Comparison of ENCODE assay signal across 15 cellular contexts in genomic region chr1:109208847-109209463, GRCh38. TPM values are rescaled to one million over a fixed set of nuclear protein-coding genes. Genes with fewer than 3 reads are reported as not detected.
DNase-seq lines count a peak whose midpoint lies in the region; ATAC-seq and TF ChIP-seq lines count a peak whose summit lies in the region.
"Had no signal": no experiment of that assay in that cellular context is flagged by ENCODE, and none has a peak within 500 bp of the region (broad histone marks: within the 10 kb centered on the region; RNA-seq: fewer than 3 reads in every experiment).

No MANE protein-coding gene starts in this region.

- peaks cover 0 to 2% (median 0%) of the 10 kb centered on the region in 11 experiments; a peak in 2 of 22 replicates for H4K20me1 ChIP-seq in BLaER1 treated with 17β-estradiol and CSF1 and Interleukin-3, amounts not matched to agents 10 nM and 100 nM

- peaks cover 22% of the 10 kb centered on the region for H3K4me1 Mint-ChIP-seq in osteocyte (ENCODE audit: unreplicated experiment)
- H3K4me1 Mint-ChIP-seq in activated T-cell treated with anti-CD3 and anti-CD28 coated beads, Interleukin-2, amount 50 U/mL, for 72 hours (ENCODE audit: low read depth): peaks cover 5% of the 10 kb centered on the region

- no peaks in the 10 kb centered on the region for H3K27me3 ChIP-seq in BLaER1 treated with 17β-estradiol and CSF1 and Interleukin-3, amounts not matched to agents 10 nM and 100 nM
- H3K27me3 ChIP-seq: esophagus squamous epithelium had no signal

- CTCF ChIA-PET in RWPE1 (lab: Yijun Ruan, JAX): interaction anchor here (1.7 kb wide), 1 partner anchor 8 kb away, joined by 6 read pairs; no protein-coding TSS in a partner anchor

- H3K36me3 ChIP-seq in BLaER1 treated with 17β-estradiol and CSF1 and Interleukin-3, amounts not matched to agents 10 nM and 100 nM: no peaks in the 10 kb centered on the region
- H3K36me3 ChIP-seq: esophagus squamous epithelium had no signal

- no peaks in the 10 kb centered on the region for H3K9me3 Mint-ChIP-seq in osteocyte (ENCODE audit: unreplicated experiment)
- H3K9me3 Mint-ChIP-seq in activated T-cell treated with anti-CD3 and anti-CD28 coated beads, Interleukin-2, amount 50 U/mL, for 72 hours: no peaks in the 10 kb centered on the region
- H3K9me3 Mint-ChIP-seq: activated naive CD8-positive, alpha-beta T cell treated with anti-CD3 and anti-CD28 coated beads, Interleukin-2, amount 10 ng/mL, durations not matched to agents 7 days and 5 days had no signal

- peaks cover 22 to 49% (median 40%) of the 10 kb centered on the region in 10 experiments for H3K4me1 ChIP-seq in BLaER1 treated with 17β-estradiol and CSF1 and Interleukin-3, amounts not matched to agents 10 nM and 100 nM

- no peak overlapping the region for H3K27ac ChIP-seq in BLaER1 treated with 17β-estradiol and CSF1 and Interleukin-3, amounts not matched to agents 10 nM and 100 nM
- H3K27ac ChIP-seq in RWPE1: no peak overlapping the region
- peak overlapping the region; percentile 42 for H3K27ac ChIP-seq in epithelial cell of prostate

- no peak overlapping the region for H3K4me3 ChIP-seq in BLaER1 treated with 17β-estradiol and CSF1 and Interleukin-3, amounts not matched to agents 10 nM and 100 nM

- peak overlapping the region; percentile 19 for H3K4me3 Mint-ChIP-seq in osteocyte (ENCODE audit: unreplicated experiment)
- H3K4me3 Mint-ChIP-seq in activated T-cell treated with anti-CD3 and anti-CD28 coated beads, Interleukin-2, amount 50 U/mL, for 72 hours: no peak overlapping the region
- H3K4me3 Mint-ChIP-seq: activated naive CD8-positive, alpha-beta T cell treated with anti-CD3 and anti-CD28 coated beads, Interleukin-2, amount 10 ng/mL, durations not matched to agents 7 days and 5 days had no signal

- no peak for ATAC-seq in activated T-cell treated with anti-CD3 and anti-CD28 coated beads, Interleukin-2, amount 50 U/mL, for 72 hours (replicated peaks in 1 of 2)
- ATAC-seq in HG03097 (IDR thresholded peaks at IDR 0.05; ENCODE audit: low FRiP score, unreplicated experiment) (no peak), HG03439 (IDR thresholded peaks at IDR 0.05; ENCODE audit: unreplicated experiment) (no peak)

- H3K27ac Mint-ChIP-seq in osteocyte (ENCODE audit: unreplicated experiment): peak overlapping the region; percentile 77
- H3K27ac Mint-ChIP-seq in activated T-cell treated with anti-CD3 and anti-CD28 coated beads, Interleukin-2, amount 50 U/mL, for 72 hours: no peak overlapping the region
- H3K27ac Mint-ChIP-seq: activated naive CD8-positive, alpha-beta T cell treated with anti-CD3 and anti-CD28 coated beads, Interleukin-2, amount 10 ng/mL, durations not matched to agents 7 days and 5 days had no signal

- H3K9ac ChIP-seq in BLaER1 treated with 17β-estradiol and CSF1 and Interleukin-3, amounts not matched to agents 10 nM and 100 nM: no peak overlapping the region

- H3K27me3 Mint-ChIP-seq in osteocyte (ENCODE audit: unreplicated experiment): no peaks in the 10 kb centered on the region
- H3K27me3 Mint-ChIP-seq in activated T-cell treated with anti-CD3 and anti-CD28 coated beads, Interleukin-2, amount 50 U/mL, for 72 hours (ENCODE audit: low read depth): no peaks in the 10 kb centered on the region
- H3K27me3 Mint-ChIP-seq: activated naive CD8-positive, alpha-beta T cell treated with anti-CD3 and anti-CD28 coated beads, Interleukin-2, amount 10 ng/mL, durations not matched to agents 7 days and 5 days had no signal

- no peaks in the 10 kb centered on the region for H3K36me3 Mint-ChIP-seq in osteocyte (ENCODE audit: unreplicated experiment)
- no peaks in the 10 kb centered on the region for H3K36me3 Mint-ChIP-seq in activated T-cell treated with anti-CD3 and anti-CD28 coated beads, Interleukin-2, amount 50 U/mL, for 72 hours (ENCODE audit: insufficient read depth in 2 of 2)
- H3K36me3 Mint-ChIP-seq: activated naive CD8-positive, alpha-beta T cell treated with anti-CD3 and anti-CD28 coated beads, Interleukin-2, amount 10 ng/mL, durations not matched to agents 7 days and 5 days had no signal

- DNase-seq in RWPE1 (ENCODE audit: low spot score): peak; percentile 28
- no peak for DNase-seq in epithelial cell of prostate (ENCODE audit: low read depth, low spot score)
- no peak for DNase-seq in osteocyte (ENCODE audit: extremely low spot score, unreplicated experiment)
- no peak for DNase-seq in activated T-cell treated with anti-CD3 and anti-CD28 coated beads, Interleukin-2, amount 50 U/mL, for 72 hours
- no peak for DNase-seq in activated CD8-positive, alpha-beta memory T cell treated with anti-CD3 and anti-CD28 coated beads, Interleukin-2, amount 50 U/mL, for 48 hours
- DNase-seq: activated CD4-positive, alpha-beta T cell treated with anti-CD3 and anti-CD28 coated beads for 48 hours; activated naive CD8-positive, alpha-beta T cell treated with anti-CD3 and anti-CD28 coated beads, Interleukin-2, amount 10 ng/mL, durations not matched to agents 7 days and 5 days; esophagus squamous epithelium; H7; NCI-H187 treated with DMSO at 0.1 percent for 48 hours; NCI-H524; stimulated activated naive CD4-positive, alpha-beta T cell had no signal

- peak overlapping the region; percentile 17 to 87 (median 67); a peak in 21 of 22 replicates for H3K4me2 ChIP-seq in BLaER1 treated with 17β-estradiol and CSF1 and Interleukin-3, amounts not matched to agents 10 nM and 100 nM

- POLR2A ChIA-PET in RWPE1 (lab: Yijun Ruan, JAX; ENCODE audit: low non-redundant PET): no interaction called here

- TF ChIP-seq CTCF in RWPE1 (conservative IDR thresholded peaks at IDR 0.05; ENCODE audit: low read depth) (no peak), osteocyte (IDR thresholded peaks at IDR 0.05) (no peak)

- no peaks in the 10 kb centered on the region for H3K9me3 ChIP-seq in BLaER1 treated with 17β-estradiol and CSF1 and Interleukin-3, amounts not matched to agents 10 nM and 100 nM (replicated peaks in 1 of 11)
- H3K9me3 ChIP-seq: esophagus squamous epithelium had no signal

RNA-seq across cellular contexts. Expression of gene SARS1, which starts 4.8 kb away (rescaled TPM):
- total RNA-seq in osteocyte: 364 and 396 TPM in 2 replicates
- total RNA-seq in activated T-cell treated with anti-CD3 and anti-CD28 coated beads, Interleukin-2, amount 50 U/mL, for 72 hours: 100 to 1,000 TPM; 413 to 456 TPM

RNA-seq across cellular contexts. Expression of gene CELSR2, which starts 40.4 kb away (rescaled TPM):
- 10.3 and 10.5 TPM in 2 replicates for total RNA-seq in osteocyte
- total RNA-seq in activated T-cell treated with anti-CD3 and anti-CD28 coated beads, Interleukin-2, amount 50 U/mL, for 72 hours: 1 to 10 TPM; 2.5 to 3.1 TPM
